In the genomic region with DNA sequence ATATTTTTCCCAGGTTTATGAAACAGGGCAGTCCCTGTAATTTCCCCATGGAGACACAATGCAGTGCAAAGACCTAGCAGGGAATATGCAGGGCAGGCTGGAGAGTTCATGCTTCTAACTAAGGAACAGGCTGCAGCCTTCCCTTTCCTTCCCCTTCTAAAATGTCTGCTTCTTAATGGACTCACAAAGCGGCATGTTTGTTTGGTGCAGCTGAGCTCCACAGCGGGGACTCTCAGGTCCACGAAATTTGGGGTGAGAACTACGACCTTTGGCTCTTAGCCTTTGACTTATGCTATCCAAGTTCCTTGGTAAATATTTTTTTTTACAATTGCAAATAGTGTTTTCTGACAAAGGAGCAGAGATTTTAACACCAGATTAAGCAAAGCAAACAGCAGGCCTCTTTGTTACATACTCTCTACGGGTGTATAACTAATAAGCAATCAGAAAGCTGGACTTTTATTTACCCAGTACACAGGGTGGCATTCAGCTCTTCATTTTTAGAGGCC, we compare ENCODE assay signal across 12 cellular contexts.
DNase-seq lines count a peak whose midpoint lies in the region; ATAC-seq and TF ChIP-seq lines count a peak whose summit lies in the region.
"Had no signal": no experiment of that assay in that cellular context is flagged by ENCODE, and none has a peak within 500 bp of the region (broad histone marks: within the 10 kb centered on the region; RNA-seq: fewer than 3 reads in every experiment).

No MANE protein-coding gene starts in this region.

- H3K9ac ChIP-seq in PC-3 (ENCODE audit: low read length): no peak overlapping the region

- H4K20me1 ChIP-seq in PC-3 (ENCODE audit: low read length): no peaks in the 10 kb centered on the region

- no peaks in the 10 kb centered on the region for H3K9me2 ChIP-seq in PC-3 (replicated peaks; ENCODE audit: low read length)

- no peaks in the 10 kb centered on the region for H3K27me3 ChIP-seq in CD4-positive, CD25-positive, alpha-beta regulatory T cell (ENCODE audit: control insufficient read depth, insufficient read depth, low read length)
- no peaks in the 10 kb centered on the region for H3K27me3 ChIP-seq in PC-3 (ENCODE audit: low read length)

- peaks cover 9% of the 10 kb centered on the region for H3K36me3 Mint-ChIP-seq in CD4-positive, CD25-positive, alpha-beta regulatory T cell
- H3K36me3 Mint-ChIP-seq in progenitor cell of endocrine pancreas (ENCODE audit: insufficient read depth): no peaks in the 10 kb centered on the region

- H3F3A ChIP-seq in PC-3 (ENCODE audit: low read length, unreplicated experiment): no peaks in the 10 kb centered on the region

- H3K27ac ChIP-seq in CD4-positive, CD25-positive, alpha-beta regulatory T cell (ENCODE audit: insufficient read depth, low read length, poor library complexity, severe bottlenecking): no peak overlapping the region
- H3K27ac ChIP-seq in PC-3 (ENCODE audit: low read length): peak overlapping the region; percentile 48
- peak overlapping the region; percentile 96 for H3K27ac ChIP-seq in epithelial cell of prostate

- no peak for TF ChIP-seq CTCF in PC-3 (conservative IDR thresholded peaks at IDR 0.05; ENCODE audit: low read depth, low read length)
- TF ChIP-seq CTCF in progenitor cell of endocrine pancreas (IDR thresholded peaks at IDR 0.05; ENCODE audit: unreplicated experiment): no peak

- intact Hi-C loops in PC-3 (cut with micrococcal nuclease): loop anchor here (2.0 to 5.0 kb wide), 4 partner anchors 53 to 162 kb away; no protein-coding TSS in a partner anchor

- no peaks in the 10 kb centered on the region for H3K79me2 ChIP-seq in PC-3 (ENCODE audit: low read length)

- H3K4me3 ChIP-seq in CD4-positive, CD25-positive, alpha-beta regulatory T cell (ENCODE audit: low read depth, low read length): no peak overlapping the region
- H3K4me3 ChIP-seq in PC-3 (ENCODE audit: low read length): no peak overlapping the region

- peaks cover 0 to 17% (median 12%) of the 10 kb centered on the region in 4 donors for H3K4me1 Mint-ChIP-seq in CD4-positive, CD25-positive, alpha-beta regulatory T cell
- H3K4me1 Mint-ChIP-seq in progenitor cell of endocrine pancreas (ENCODE audit: low read depth): peaks cover 62% of the 10 kb centered on the region

- H3K4me2 ChIP-seq in PC-3 (ENCODE audit: low read length): peak overlapping the region; percentile 2

- H3K4me3 Mint-ChIP-seq in CD4-positive, CD25-positive, alpha-beta regulatory T cell: no peak overlapping the region
- no peak overlapping the region for H3K4me3 Mint-ChIP-seq in progenitor cell of endocrine pancreas (ENCODE audit: low read depth)
- H3K4me3 Mint-ChIP-seq: activated naive CD4-positive, alpha-beta T cell treated with anti-CD3 and anti-CD28 coated beads for 36 hours had no signal

- no peaks in the 10 kb centered on the region for H3K9me3 Mint-ChIP-seq in CD4-positive, CD25-positive, alpha-beta regulatory T cell
- H3K9me3 Mint-ChIP-seq in progenitor cell of endocrine pancreas (ENCODE audit: low read depth): no peaks in the 10 kb centered on the region
- H3K9me3 Mint-ChIP-seq: activated naive CD4-positive, alpha-beta T cell treated with anti-CD3 and anti-CD28 coated beads for 36 hours had no signal

- no peaks in the 10 kb centered on the region for H3K36me3 ChIP-seq in CD4-positive, CD25-positive, alpha-beta regulatory T cell (ENCODE audit: control insufficient read depth, insufficient read depth, low read length)
- no peaks in the 10 kb centered on the region for H3K36me3 ChIP-seq in PC-3 (ENCODE audit: low read depth, low read length)

- CTCF ChIA-PET in PC-3 (lab: Charles Lee): no interaction called here

- H2AFZ ChIP-seq in PC-3 (ENCODE audit: low read length): no peak overlapping the region

- POLR2A ChIA-PET in PC-3 (lab: Charles Lee; ENCODE audit: unreplicated experiment): interaction anchor here (0.6 to 0.7 kb wide), 2 partner anchors 10 to 216 kb away, joined by 3 to 5 read pairs; no protein-coding TSS in a partner anchor

- no peaks in the 10 kb centered on the region for H3K9me3 ChIP-seq in CD4-positive, CD25-positive, alpha-beta regulatory T cell (ENCODE audit: control insufficient read depth in 2 of 2, low read length in 2 of 2)
- no peaks in the 10 kb centered on the region for H3K9me3 ChIP-seq in PC-3 (ENCODE audit: low read length)

- H3K27me3 Mint-ChIP-seq in CD4-positive, CD25-positive, alpha-beta regulatory T cell: no peaks in the 10 kb centered on the region
- H3K27me3 Mint-ChIP-seq in progenitor cell of endocrine pancreas: no peaks in the 10 kb centered on the region

- H3K4me1 ChIP-seq in CD4-positive, CD25-positive, alpha-beta regulatory T cell (ENCODE audit: control insufficient read depth, insufficient read depth, low read length, poor library complexity, severe bottlenecking): peaks cover 5% of the 10 kb centered on the region
- H3K4me1 ChIP-seq in PC-3 (ENCODE audit: insufficient read depth, low read length): peaks cover 53% of the 10 kb centered on the region

- ATAC-seq in CD4-positive, CD25-positive, alpha-beta regulatory T cell (ENCODE audit: low read depth in 2 of 2): no peak
- peak; percentile 5; the same call in 1 of the 2 replicates for ATAC-seq in PC-3
- no peak for ATAC-seq in HG02852 (IDR thresholded peaks at IDR 0.05; ENCODE audit: unreplicated experiment)
- ATAC-seq: SK-N-SH treated with all-trans-retinoic acid at 6 μM for 48 hours had no signal

- no TSS peak for BruUV-seq in PC-3 (replicated peaks; lab: Mats Ljungman, UMichigan)

- DNase-seq in CD4-positive, CD25-positive, alpha-beta regulatory T cell: no peak
- no peak for DNase-seq in PC-3
- no peak for DNase-seq in epithelial cell of prostate (ENCODE audit: low read depth, low spot score)
- no peak for DNase-seq in progenitor cell of endocrine pancreas (ENCODE audit: low spot score, unreplicated experiment)
- DNase-seq in NCI-H345 treated with DMSO at 0.1 percent for 48 hours (lab: John Stamatoyannopoulos, UW; ENCODE audit: unreplicated experiment): no peak
- DNase-seq in HT-29 (ENCODE audit: low spot score): no peak
- DNase-seq in midbrain (lab: John Stamatoyannopoulos, UW): no peak
- DNase-seq: effector CD8-positive, alpha-beta T cell; NCI-H1105 treated with DMSO at 0.1 percent for 48 hours had no signal

- peak overlapping the region in 2 of 3 donors; percentile 65 to 75 for H3K27ac Mint-ChIP-seq in CD4-positive, CD25-positive, alpha-beta regulatory T cell
- peak overlapping the region; percentile 94 for H3K27ac Mint-ChIP-seq in progenitor cell of endocrine pancreas
- H3K27ac Mint-ChIP-seq: activated naive CD4-positive, alpha-beta T cell treated with anti-CD3 and anti-CD28 coated beads for 36 hours had no signal
